ENCODE assay signal across 1 cellular context in genomic region chr2:62642429-62643099, GRCh38.
A peak's percentile ranks its signal among the peaks of the same experiment; 100 is the strongest.
TF ChIP-seq lines count a peak whose summit lies in the region.

No MANE protein-coding gene starts in this region.

TF ChIP-seq in HepG2, 621 proteins besides CTCF, POLR2A, EP300 and RAD21 (continued from another document and continues in another):
- no peak for TF ChIP-seq SNAPC5 (CRISPR knock-in tag; IDR thresholded peaks at IDR 0.05; ENCODE audit: borderline replicate concordance)
- TF ChIP-seq, protein P1, sequence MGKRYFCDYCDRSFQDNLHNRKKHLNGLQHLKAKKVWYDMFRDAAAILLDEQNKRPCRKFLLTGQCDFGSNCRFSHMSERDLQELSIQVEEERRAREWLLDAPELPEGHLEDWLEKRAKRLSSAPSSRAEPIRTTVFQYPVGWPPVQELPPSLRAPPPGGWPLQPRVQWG (CRISPR knock-in tag; IDR thresholded peaks at IDR 0.05; ENCODE audit: borderline replicate concordance, low read depth) = no peak
- TF ChIP-seq ZNF501 (CRISPR knock-in tag; IDR thresholded peaks at IDR 0.05) = no peak
- TF ChIP-seq ZNF367 (CRISPR knock-in tag; IDR thresholded peaks at IDR 0.05; ENCODE audit: borderline replicate concordance) = no peak
- TF ChIP-seq ZNF879 (CRISPR knock-in tag; IDR thresholded peaks at IDR 0.05) = no peak
- TF ChIP-seq HNF4G (IDR thresholded peaks at IDR 0.05; ENCODE audit: borderline replicate concordance, low read depth, low read length) = no peak; the same call in 1 of the 2 replicates
- TF ChIP-seq HNF4G (CRISPR knock-in tag; IDR thresholded peaks at IDR 0.05; ENCODE audit: borderline replicate concordance, low read depth) = no peak
- no peak for TF ChIP-seq ONECUT2 (CRISPR knock-in tag; IDR thresholded peaks at IDR 0.05)
- TF ChIP-seq, protein P2, sequence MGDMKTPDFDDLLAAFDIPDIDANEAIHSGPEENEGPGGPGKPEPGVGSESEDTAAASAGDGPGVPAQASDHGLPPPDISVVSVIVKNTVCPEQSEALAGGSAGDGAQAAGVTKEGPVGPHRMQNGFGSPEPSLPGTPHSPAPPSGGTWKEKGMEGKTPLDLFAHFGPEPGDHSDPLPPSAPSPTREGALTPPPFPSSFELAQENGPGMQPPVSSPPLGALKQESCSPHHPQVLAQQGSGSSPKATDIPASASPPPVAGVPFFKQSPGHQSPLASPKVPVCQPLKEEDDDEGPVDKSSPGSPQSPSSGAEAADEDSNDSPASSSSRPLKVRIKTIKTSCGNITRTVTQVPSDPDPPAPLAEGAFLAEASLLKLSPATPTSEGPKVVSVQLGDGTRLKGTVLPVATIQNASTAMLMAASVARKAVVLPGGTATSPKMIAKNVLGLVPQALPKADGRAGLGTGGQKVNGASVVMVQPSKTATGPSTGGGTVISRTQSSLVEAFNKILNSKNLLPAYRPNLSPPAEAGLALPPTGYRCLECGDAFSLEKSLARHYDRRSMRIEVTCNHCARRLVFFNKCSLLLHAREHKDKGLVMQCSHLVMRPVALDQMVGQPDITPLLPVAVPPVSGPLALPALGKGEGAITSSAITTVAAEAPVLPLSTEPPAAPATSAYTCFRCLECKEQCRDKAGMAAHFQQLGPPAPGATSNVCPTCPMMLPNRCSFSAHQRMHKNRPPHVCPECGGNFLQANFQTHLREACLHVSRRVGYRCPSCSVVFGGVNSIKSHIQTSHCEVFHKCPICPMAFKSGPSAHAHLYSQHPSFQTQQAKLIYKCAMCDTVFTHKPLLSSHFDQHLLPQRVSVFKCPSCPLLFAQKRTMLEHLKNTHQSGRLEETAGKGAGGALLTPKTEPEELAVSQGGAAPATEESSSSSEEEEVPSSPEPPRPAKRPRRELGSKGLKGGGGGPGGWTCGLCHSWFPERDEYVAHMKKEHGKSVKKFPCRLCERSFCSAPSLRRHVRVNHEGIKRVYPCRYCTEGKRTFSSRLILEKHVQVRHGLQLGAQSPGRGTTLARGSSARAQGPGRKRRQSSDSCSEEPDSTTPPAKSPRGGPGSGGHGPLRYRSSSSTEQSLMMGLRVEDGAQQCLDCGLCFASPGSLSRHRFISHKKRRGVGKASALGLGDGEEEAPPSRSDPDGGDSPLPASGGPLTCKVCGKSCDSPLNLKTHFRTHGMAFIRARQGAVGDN (CRISPR knock-in tag; IDR thresholded peaks at IDR 0.05) = no peak
- no peak for TF ChIP-seq DMTF1 (CRISPR knock-in tag; IDR thresholded peaks at IDR 0.05)
- no peak for TF ChIP-seq JUNB (CRISPR knock-in tag; IDR thresholded peaks at IDR 0.05; ENCODE audit: borderline replicate concordance)
- TF ChIP-seq KLF6 (CRISPR knock-in tag; IDR thresholded peaks at IDR 0.05) = no peak
- no peak for TF ChIP-seq HBP1 (CRISPR knock-in tag; IDR thresholded peaks at IDR 0.05; ENCODE audit: low read depth)
- TF ChIP-seq RAD51 (IDR thresholded peaks at IDR 0.05; ENCODE audit: borderline replicate concordance) = no peak
- TF ChIP-seq MZF1 (CRISPR knock-in tag; IDR thresholded peaks at IDR 0.05; ENCODE audit: borderline replicate concordance) = no peak
- no peak for TF ChIP-seq ZNF333 (CRISPR knock-in tag; IDR thresholded peaks at IDR 0.05; ENCODE audit: borderline replicate concordance)
- no peak; the same call in none of the 2 replicates for TF ChIP-seq HDAC2 (CRISPR knock-in tag; IDR thresholded peaks at IDR 0.05)
- TF ChIP-seq RBM22 (optimal IDR thresholded peaks at IDR 0.05; ENCODE audit: low read length) = no peak
- TF ChIP-seq GZF1 (CRISPR knock-in tag; IDR thresholded peaks at IDR 0.05) = no peak
- TF ChIP-seq ZFP1 (CRISPR knock-in tag; IDR thresholded peaks at IDR 0.05) = 0 out of 2 replicates have a peak, but pooled peaks have one; percentile 27
- TF ChIP-seq ZNF430 (CRISPR knock-in tag; IDR thresholded peaks at IDR 0.05) = peak; percentile 21; the same call in 1 of the 2 replicates
- no peak for TF ChIP-seq SCMH1 (CRISPR knock-in tag; IDR thresholded peaks at IDR 0.05; ENCODE audit: borderline replicate concordance)
- TF ChIP-seq ZNF354B (CRISPR knock-in tag; IDR thresholded peaks at IDR 0.05) = no peak
- TF ChIP-seq ZNF274 (CRISPR knock-in tag; IDR thresholded peaks at IDR 0.05) = no peak
- TF ChIP-seq KLF9 (CRISPR knock-in tag; IDR thresholded peaks at IDR 0.05; ENCODE audit: low read depth) = no peak
- TF ChIP-seq EHMT2 (IDR thresholded peaks at IDR 0.05; ENCODE audit: borderline replicate concordance, low read depth, low read length) = peak; percentile 28; the same call in 1 of the 2 replicates
- TF ChIP-seq ZNF317 (CRISPR knock-in tag; IDR thresholded peaks at IDR 0.05) = no peak
- TF ChIP-seq ZNF12 (CRISPR knock-in tag; IDR thresholded peaks at IDR 0.05) = peak; percentile 63
- TF ChIP-seq ZNF605 (CRISPR knock-in tag; IDR thresholded peaks at IDR 0.05) = peak; percentile 48; the same call in 1 of the 2 replicates
- no peak for TF ChIP-seq ZBTB38 (CRISPR knock-in tag; IDR thresholded peaks at IDR 0.05)
- peak; percentile 65; the same call in 1 of the 2 replicates for TF ChIP-seq KDM3A (CRISPR knock-in tag; IDR thresholded peaks at IDR 0.05; ENCODE audit: low read depth)
- TF ChIP-seq ZMYM3 (CRISPR knock-in tag; IDR thresholded peaks at IDR 0.05) = peak; percentile 96
- 0 out of 2 replicates have a peak, but pooled peaks have one; percentile 63 for TF ChIP-seq ZBTB39 (CRISPR knock-in tag; IDR thresholded peaks at IDR 0.05)
- TF ChIP-seq DPF2 (CRISPR knock-in tag; IDR thresholded peaks at IDR 0.05; ENCODE audit: borderline replicate concordance, low read depth) = peak; percentile 77; the same call in 1 of the 2 replicates
- no peak for TF ChIP-seq ZNF484 (CRISPR knock-in tag; IDR thresholded peaks at IDR 0.05; ENCODE audit: borderline replicate concordance, low read depth)
- no peak for TF ChIP-seq ZNF7 (CRISPR knock-in tag; IDR thresholded peaks at IDR 0.05)
- no peak for TF ChIP-seq ZNF260 (CRISPR knock-in tag; IDR thresholded peaks at IDR 0.05; ENCODE audit: borderline replicate concordance, low read depth)
- TF ChIP-seq HNF1A (IDR thresholded peaks at IDR 0.05; ENCODE audit: low read depth) = peak; percentile 80; the same call in 1 of the 2 replicates
- peak; percentile 96 for TF ChIP-seq HNF1A (CRISPR knock-in tag; IDR thresholded peaks at IDR 0.05; ENCODE audit: borderline replicate concordance)
- no peak for TF ChIP-seq CHD2 (IDR thresholded peaks at IDR 0.05; ENCODE audit: low read depth, low read length)
- 0 out of 2 replicates have a peak, but pooled peaks have one; percentile 90 for TF ChIP-seq ZNF136 (CRISPR knock-in tag; IDR thresholded peaks at IDR 0.05; ENCODE audit: low read depth)
- no peak for TF ChIP-seq KLF11 (CRISPR knock-in tag; IDR thresholded peaks at IDR 0.05)
- TF ChIP-seq POGZ (CRISPR knock-in tag; IDR thresholded peaks at IDR 0.05) = peak; percentile 97
- TF ChIP-seq FOXO4 (CRISPR knock-in tag; conservative IDR thresholded peaks at IDR 0.05) = no peak
- TF ChIP-seq ZBTB25 (CRISPR knock-in tag; IDR thresholded peaks at IDR 0.05) = no peak
